17 cellular contexts compared by ENCODE assay signal in the genomic region with DNA sequence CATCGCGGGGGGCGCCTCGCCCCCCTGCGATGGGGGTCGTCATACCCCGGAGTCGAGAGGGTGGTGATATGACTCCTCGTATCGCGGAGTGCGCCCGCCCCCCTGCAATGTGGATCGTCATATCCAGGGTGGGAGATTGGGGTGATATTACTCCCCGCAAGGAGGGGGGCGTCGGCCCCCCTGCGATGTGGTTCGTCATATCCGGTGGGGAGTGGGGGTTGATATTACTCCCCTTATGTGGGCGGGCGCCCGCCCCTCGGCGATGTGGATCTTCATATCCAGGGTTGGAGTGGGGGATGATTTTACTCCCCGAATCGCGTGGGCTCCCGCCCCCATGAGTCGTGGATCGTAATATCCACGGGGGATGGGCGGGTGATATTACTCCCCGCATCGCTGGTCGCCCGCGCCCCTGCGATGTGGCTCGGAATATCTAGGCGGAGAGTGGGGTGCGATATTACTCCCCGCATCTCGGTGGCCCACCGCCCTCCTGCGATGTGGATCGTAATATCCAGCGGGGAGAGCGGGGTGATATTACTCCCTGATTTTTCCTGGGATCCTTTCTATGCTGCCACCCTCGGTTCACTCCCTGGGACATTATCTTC. TPM values are rescaled to one million over a fixed set of nuclear protein-coding genes. Genes with fewer than 3 reads are reported as not detected.
DNase-seq lines count a peak whose midpoint lies in the region; TF ChIP-seq lines count a peak whose summit lies in the region.
"Had no signal": no experiment of that assay in that cellular context is flagged by ENCODE, and none has a peak within 500 bp of the region (broad histone marks: within the 10 kb centered on the region; RNA-seq: fewer than 3 reads in every experiment).

No MANE protein-coding gene starts in this region.

- TF ChIP-seq CTCF in BJ (IDR thresholded peaks at IDR 0.05; ENCODE audit: insufficient read depth, low read depth, low read length) (no peak), HEK293 (tag by site-specific recombination; IDR thresholded peaks at IDR 0.05) (no peak), choroid plexus epithelial cell (conservative IDR thresholded peaks at IDR 0.05; ENCODE audit: low read depth, low read length) (no peak)

- no peak overlapping the region for H2AK5ac ChIP-seq in neuronal stem cell (ENCODE audit: low read depth, low read length)

- H3K4me3 ChIP-seq in BJ (ENCODE audit: low read depth, low read length), result peak overlapping the region; percentile 18
- H3K4me3 ChIP-seq in HEK293 (ENCODE audit: low read depth, low read length), result peak overlapping the region; percentile 52
- peak overlapping the region; percentile 49 for H3K4me3 ChIP-seq in choroid plexus epithelial cell (ENCODE audit: low read depth, low read length)
- H3K4me3 ChIP-seq in neuronal stem cell (ENCODE audit: low read length in 2 of 2), result no peak overlapping the region
- H3K4me3 ChIP-seq: BLaER1 treated with 17β-estradiol and CSF1 and Interleukin-3, amounts not matched to agents 10 nM and 100 nM; SJSA1 had no signal

- H3K27me3 ChIP-seq in BJ (ENCODE audit: control insufficient read depth, insufficient read depth, low read length), result peaks cover 1% of the 10 kb centered on the region; the same call in 1 of the 2 replicates
- no peaks in the 10 kb centered on the region for H3K27me3 ChIP-seq in neuronal stem cell (ENCODE audit: control insufficient read depth in 3 of 3, insufficient read depth in 3 of 3, low read depth in 1 of 3, low read length in 3 of 3)
- H3K27me3 ChIP-seq: BLaER1 treated with 17β-estradiol and CSF1 and Interleukin-3, amounts not matched to agents 10 nM and 100 nM; SJSA1 had no signal

- no CpG with 5 or more reads among the region's 50 CpGs for WGBS in neuronal stem cell (ENCODE audit: extremely low coverage in 2 of 2, insufficient read length in 2 of 2, insufficient replicate concordance in 1 of 2), 2 donors

- H3K79me1 ChIP-seq in neuronal stem cell (ENCODE audit: low read depth, low read length), result no peaks in the 10 kb centered on the region

- H3K36me3 ChIP-seq in BJ (ENCODE audit: control insufficient read depth, insufficient read depth, low read length) (no peaks in the 10 kb centered on the region), HEK293 (ENCODE audit: control insufficient read depth in 2 of 2, insufficient read depth in 1 of 2, low read length in 2 of 2) (no peaks in the 10 kb centered on the region), neuronal stem cell (replicated peaks in 1 of 2; ENCODE audit: control insufficient read depth in 2 of 2, insufficient read depth in 2 of 2, low read length in 2 of 2) (no peaks in the 10 kb centered on the region)
- H3K36me3 ChIP-seq: BLaER1 treated with 17β-estradiol and CSF1 and Interleukin-3, amounts not matched to agents 10 nM and 100 nM; SJSA1 had no signal

- H2AFZ ChIP-seq in neuronal stem cell (ENCODE audit: low read length), result no peak overlapping the region

- DNase-seq in BJ (ENCODE audit: low read depth) (no peak), choroid plexus epithelial cell (ENCODE audit: low read depth) (no peak), neuronal stem cell (ENCODE audit: low spot score) (no peak), putamen (ENCODE audit: low spot score) (no peak), HuH-7 (ENCODE audit: low spot score) (no peak), activated gamma-delta T cell treated with Interleukin-2 at 50 U/mL for 16 hours (no peak), Ammon's horn (ENCODE audit: low spot score) (no peak)
- DNase-seq: DMS153, NCI-H1048, NCI-H146, NCI-H226, NCI-H526, OCI-M1, RPMI8226 had no signal

- H3K4me1 ChIP-seq in HEK293 (ENCODE audit: control insufficient read depth, insufficient read depth, low read length), result no peaks in the 10 kb centered on the region
- peaks cover 0 to 4% of the 10 kb centered on the region in 2 donors for H3K4me1 ChIP-seq in neuronal stem cell (ENCODE audit: control insufficient read depth in 2 of 2, insufficient read depth in 1 of 2, low read depth in 1 of 2, low read length in 2 of 2)
- H3K4me1 ChIP-seq: BLaER1 treated with 17β-estradiol and CSF1 and Interleukin-3, amounts not matched to agents 10 nM and 100 nM; SJSA1 had no signal

- H3K14ac ChIP-seq in neuronal stem cell (ENCODE audit: low read length), result peak overlapping the region; percentile 8

- H3K23ac ChIP-seq in neuronal stem cell (ENCODE audit: low read depth, low read length, poor library complexity), result no peak overlapping the region

- no peak overlapping the region for H2BK5ac ChIP-seq in neuronal stem cell (ENCODE audit: low read length)

- peak overlapping the region; percentile 31 for H2BK120ac ChIP-seq in neuronal stem cell (ENCODE audit: low read depth, low read length)

- no peak overlapping the region for H3K9ac ChIP-seq in neuronal stem cell (ENCODE audit: low read depth, low read length, poor library complexity)
- H3K9ac ChIP-seq: BLaER1 treated with 17β-estradiol and CSF1 and Interleukin-3, amounts not matched to agents 10 nM and 100 nM had no signal

- no peak overlapping the region for H3K18ac ChIP-seq in neuronal stem cell (ENCODE audit: low read length)

- no peaks in the 10 kb centered on the region for H3K9me3 ChIP-seq in HEK293 (ENCODE audit: control insufficient read depth, insufficient read depth, low read depth, low read length)
- H3K9me3 ChIP-seq in neuronal stem cell (replicated peaks in 1 of 2; ENCODE audit: control insufficient read depth in 2 of 2, insufficient read depth in 1 of 2, low read depth in 1 of 2, low read length in 2 of 2), result no peaks in the 10 kb centered on the region
- H3K9me3 ChIP-seq: SJSA1 had no signal

- H3K27ac ChIP-seq in HEK293 (ENCODE audit: extremely low read depth, low read depth, low read length) (peak overlapping the region; percentile 37; the same call in 1 of the 2 replicates), neuronal stem cell (replicated peaks; ENCODE audit: low read length) (no peak overlapping the region)
- H3K27ac ChIP-seq: BLaER1 treated with 17β-estradiol and CSF1 and Interleukin-3, amounts not matched to agents 10 nM and 100 nM; SJSA1 had no signal

- no peak overlapping the region for H3K4ac ChIP-seq in neuronal stem cell (ENCODE audit: low read length)

- H4K8ac ChIP-seq in neuronal stem cell (ENCODE audit: low read depth, low read length), result no peak overlapping the region

- no peak overlapping the region for H3K4me2 ChIP-seq in neuronal stem cell (ENCODE audit: insufficient read depth, low read length, poor library complexity, severe bottlenecking)
- H3K4me2 ChIP-seq: BLaER1 treated with 17β-estradiol and CSF1 and Interleukin-3, amounts not matched to agents 10 nM and 100 nM had no signal

- H2BK15ac ChIP-seq in neuronal stem cell (ENCODE audit: low read length), result no peak overlapping the region

- no peak overlapping the region for H2BK12ac ChIP-seq in neuronal stem cell (ENCODE audit: low read length)

- CTCF ChIA-PET in BJ (lab: Yijun Ruan, JAX), result no interaction called here
- CTCF ChIA-PET in HEK293 (lab: Yijun Ruan, JAX), result no interaction called here

- no peak overlapping the region for H4K91ac ChIP-seq in neuronal stem cell (ENCODE audit: low read depth, low read length, poor library complexity)

- POLR2A ChIA-PET in BJ (lab: Charles Lee), result no interaction called here
- POLR2A ChIA-PET in HEK293 (lab: Yijun Ruan, JAX), result no interaction called here

TF ChIP-seq in HEK293, 187 proteins besides CTCF, POLR2A, EP300 and RAD21:
- TF ChIP-seq YY1 (tag by site-specific recombination; IDR thresholded peaks at IDR 0.05) (no peak), RBAK (tag by site-specific recombination; IDR thresholded peaks at IDR 0.05) (no peak), GLIS1 (tag by site-specific recombination; IDR thresholded peaks at IDR 0.05) (peak; percentile 32)

RNA-seq across cellular contexts. Expression of a gene that starts 36.9 kb away (rescaled TPM):
- 0.26 TPM in 1 of 2 replicates, not detected in the other for polyA plus RNA-seq in BJ (2011; rRNA removed)
- polyA minus RNA-seq in BJ (2011; rRNA and poly(A)+ RNA removed), result not detected in 2 replicates
- polyA plus RNA-seq in neuronal stem cell (2013, experiment 1 of 2), result 1.8 TPM
- polyA plus RNA-seq in neuronal stem cell (2013, experiment 2 of 2), result 1.8 TPM

RNA-seq across cellular contexts. Expression of a gene that starts 42.2 kb away (rescaled TPM):
- polyA plus RNA-seq in BJ (2011; rRNA removed), result 4.1 and 6.0 TPM in 2 replicates
- polyA minus RNA-seq in BJ (2011; rRNA and poly(A)+ RNA removed), result 2.5 and 3.2 TPM in 2 replicates
- polyA plus RNA-seq in neuronal stem cell (2013, experiment 1 of 2), result 3.3 TPM
- 7.7 TPM for polyA plus RNA-seq in neuronal stem cell (2013, experiment 2 of 2)

RNA-seq across cellular contexts. Expression of a gene that starts 47.7 kb away (rescaled TPM):
- 0.15 and 0.29 TPM in 2 replicates for polyA plus RNA-seq in BJ (2011; rRNA removed)
- polyA minus RNA-seq in BJ (2011; rRNA and poly(A)+ RNA removed), result not detected in 2 replicates
- not detected for polyA plus RNA-seq in neuronal stem cell (2013, experiment 1 of 2)
- not detected for polyA plus RNA-seq in neuronal stem cell (2013, experiment 2 of 2)

Comparison
In these comparisons a context has a peak if more than half of its experiments do, and no peak if none do; other contexts are left out.
1. H3K4me3 ChIP-seq: peak in BJ (single experiment), HEK293 (single experiment) and choroid plexus epithelial cell (single experiment); none in neuronal stem cell (0 of 2).